Comparison of ENCODE assay signal across 26 cellular contexts in the genomic region with DNA sequence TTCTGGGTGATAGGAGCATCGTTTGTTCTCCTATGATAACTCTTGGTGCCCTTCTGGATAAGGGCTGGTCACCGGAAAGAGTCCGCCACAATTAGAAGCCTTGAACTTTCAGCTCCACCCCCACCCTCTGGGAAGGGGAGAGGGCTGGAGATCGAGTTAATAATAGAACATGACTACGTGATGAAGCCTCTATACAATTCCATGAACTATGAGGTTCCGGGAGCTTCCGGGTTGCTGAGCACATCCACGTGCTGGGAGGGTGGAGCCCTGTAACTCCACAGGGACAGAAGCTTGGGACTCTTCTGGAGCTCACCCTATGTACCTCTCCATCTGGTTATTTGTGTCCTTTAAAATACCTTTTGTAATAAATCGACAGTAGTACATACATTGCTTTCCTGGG. TPM values are rescaled to one million over a fixed set of nuclear protein-coding genes. Genes with fewer than 3 reads are reported as not detected.
DNase-seq lines count a peak whose midpoint lies in the region; ATAC-seq and TF ChIP-seq lines count a peak whose summit lies in the region.
"Had no signal": no experiment of that assay in that cellular context is flagged by ENCODE, and none has a peak within 500 bp of the region (broad histone marks: within the 10 kb centered on the region; RNA-seq: fewer than 3 reads in every experiment).

No MANE protein-coding gene starts in this region.

- H3K4me1 ChIP-seq in cardiac muscle cell (ENCODE audit: low read depth) (peaks cover 77% of the 10 kb centered on the region), right lobe of liver (no peaks in the 10 kb centered on the region), skeletal muscle tissue (ENCODE audit: control insufficient read depth in 3 of 3, insufficient read depth in 3 of 3, low read length in 3 of 3) (peaks cover 0 to 8% (median 6%) of the 10 kb centered on the region in 3 donors), GM23248 (ENCODE audit: insufficient read depth) (peaks cover 11% of the 10 kb centered on the region; the same call in 1 of the 2 replicates)
- H3K4me1 ChIP-seq: lower lobe of right lung, sigmoid colon, SJCRH30, testis had no signal

- H3K27me3 ChIP-seq in cardiac muscle cell (no peaks in the 10 kb centered on the region), right lobe of liver (no peaks in the 10 kb centered on the region), skeletal muscle tissue (ENCODE audit: control insufficient read depth in 3 of 3, insufficient read depth in 3 of 3, low read length in 3 of 3) (no peaks in the 10 kb centered on the region), H7 (ENCODE audit: control insufficient read depth, insufficient read depth, low read length) (no peaks in the 10 kb centered on the region), GM23248 (replicated peaks; ENCODE audit: insufficient read depth) (no peaks in the 10 kb centered on the region)
- H3K27me3 ChIP-seq: MG63, sigmoid colon, SJCRH30, testis had no signal

- no peak for TF ChIP-seq POLR2A in right lobe of liver (IDR thresholded peaks at IDR 0.05)

- no peak overlapping the region for H3K9ac ChIP-seq in skeletal muscle tissue (ENCODE audit: low read depth in 1 of 3, low read length in 3 of 3)
- no peak overlapping the region for H3K9ac ChIP-seq in GM23248

- no peaks in the 10 kb centered on the region for H4K20me1 ChIP-seq in GM23248 (ENCODE audit: insufficient read depth)

- TF ChIP-seq CTCF in cardiac muscle cell (IDR thresholded peaks at IDR 0.05; ENCODE audit: low read depth, low read length), result no peak
- TF ChIP-seq CTCF in right lobe of liver (IDR thresholded peaks at IDR 0.05), result no peak

- in situ Hi-C loops in GM23248 (cut with MboI), result no loop called here

- no peak overlapping the region for H3K4me2 ChIP-seq in GM23248 (ENCODE audit: unreplicated experiment)

- DNase-seq in RPMI7951 (ENCODE audit: low read depth) (peak; percentile 78), cardiac muscle cell (ENCODE audit: low read depth in 1 of 2, low spot score in 1 of 2) (peak; percentile 27 to 92), right lobe of liver (no peak), H7 (no peak), amniotic stem cell (lab: John Stamatoyannopoulos, UW) (no peak), GM23248 (no peak)
- DNase-seq: activated CD8-positive, alpha-beta memory T cell treated with anti-CD3 and anti-CD28 coated beads, Interleukin-2, amount 50 U/mL, for 48 hours; activated effector memory CD4-positive, alpha-beta T cell treated with anti-CD3 and anti-CD28 coated beads, Interleukin-2, amount 50 U/mL, for 16 hours; central memory CD4-positive, alpha-beta T cell; lower lobe of right lung; MG63; naive thymus-derived CD4-positive, alpha-beta T cell; NCI-H146; NCI-H2171; NCI-H82; OCI-M1; sigmoid colon; SJCRH30; T-helper 2 cell; testis had no signal

- H2AFZ ChIP-seq in GM23248, result no peak overlapping the region

- H3K27ac ChIP-seq in cardiac muscle cell (peak overlapping the region; percentile 95), right lobe of liver (peak overlapping the region in 1 of 3 donors; percentile 10), skeletal muscle tissue (ENCODE audit: low read depth, low read length) (peak overlapping the region; percentile 21), GM23248 (no peak overlapping the region)
- H3K27ac ChIP-seq: C4-2B, HL-60, lower lobe of right lung, sigmoid colon, SJCRH30, testis had no signal

- 69% methylated on average over 7 of the region's 9 CpGs for WGBS in right lobe of liver (ENCODE audit: insufficient coverage, low coverage, low lambda C conversion rate, missing lambda C conversion rate)
- 85 to 87% methylated on average over 9 of the region's 9 CpGs for WGBS in GM23248 (ENCODE audit: low coverage in 1 of 2, low lambda C conversion rate in 2 of 2, missing lambda C conversion rate in 2 of 2), 2 experiments

- H3K36me3 ChIP-seq in cardiac muscle cell, result no peaks in the 10 kb centered on the region
- no peaks in the 10 kb centered on the region for H3K36me3 ChIP-seq in right lobe of liver
- no peaks in the 10 kb centered on the region for H3K36me3 ChIP-seq in skeletal muscle tissue (ENCODE audit: control insufficient read depth in 3 of 3, insufficient read depth in 3 of 3, low read length in 3 of 3)
- no peaks in the 10 kb centered on the region for H3K36me3 ChIP-seq in H7 (replicated peaks; ENCODE audit: control insufficient read depth, insufficient read depth, low read length)
- H3K36me3 ChIP-seq in GM23248 (ENCODE audit: low read depth), result no peaks in the 10 kb centered on the region
- H3K36me3 ChIP-seq: lower lobe of right lung, MG63, sigmoid colon, SJCRH30 had no signal

- H3K9me3 ChIP-seq in cardiac muscle cell (ENCODE audit: low read depth), result no peaks in the 10 kb centered on the region
- no peaks in the 10 kb centered on the region for H3K9me3 ChIP-seq in right lobe of liver
- H3K9me3 ChIP-seq in skeletal muscle tissue (ENCODE audit: control insufficient read depth in 3 of 3, low read length in 3 of 3), result no peaks in the 10 kb centered on the region
- H3K9me3 ChIP-seq in GM23248 (ENCODE audit: low read depth), result no peaks in the 10 kb centered on the region
- H3K9me3 ChIP-seq: lower lobe of right lung, MG63, sigmoid colon, SJCRH30, testis had no signal

- ATAC-seq in right lobe of liver, result peak; percentile 62 to 84 (median 76)
- ATAC-seq: esophagus mucosa; lower lobe of right lung; naive thymus-derived CD4-positive, alpha-beta T cell; stimulated activated effector memory CD8-positive, alpha-beta T cell treated with anti-CD3 and anti-CD28 coated beads, Interleukin-12 subunit alpha, Interleukin-12 subunit beta, amount 100 ng/mL, for 72 hours had no signal

- no peaks in the 10 kb centered on the region for H3K79me2 ChIP-seq in GM23248 (ENCODE audit: insufficient read depth)

- H3F3A ChIP-seq in GM23248 (ENCODE audit: insufficient read depth), result peaks cover 9% of the 10 kb centered on the region; the same call in 1 of the 2 replicates

- intact Hi-C loops in right lobe of liver (cut with DNase I), result no loop called here

- H3K4me3 ChIP-seq in cardiac muscle cell (no peak overlapping the region), right lobe of liver (no peak overlapping the region), skeletal muscle tissue (ENCODE audit: low read length in 3 of 3) (peak overlapping the region in 1 of 3 donors; percentile 32), H7 (ENCODE audit: insufficient read depth, low read depth, low read length) (no peak overlapping the region), GM23248 (no peak overlapping the region)
- H3K4me3 ChIP-seq: lower lobe of right lung, MG63, sigmoid colon, SJCRH30, testis had no signal

- no peaks in the 10 kb centered on the region for H3K9me2 ChIP-seq in GM23248 (ENCODE audit: insufficient read depth)

RNA-seq across cellular contexts. Expression of gene ARHGAP42, which starts 40.3 kb away (rescaled TPM):
- total RNA-seq in RPMI7951 (2014; rRNA removed; shearing (Covaris generic)), result 9.4 and 11.4 TPM in 2 replicates
- total RNA-seq in cardiac muscle cell (90.9 and 135 TPM in 2 replicates), right lobe of liver (10 to 100 TPM in 4 of 6 experiments, 1 to 10 TPM in 2; 8.7 to 15.8 (median 13.1) TPM), skeletal muscle tissue (23.5 TPM)
- polyA plus RNA-seq in cardiac muscle cell (64.8 and 91.3 TPM in 2 replicates), GM23248 (2016; fragmentation: Nextera tagmentation; extraction: Ambion mirVana) (0.68 and 0.74 TPM in 2 replicates)
- total RNA-seq in H7 (2014; rRNA removed; shearing (Covaris generic)), result 21.5 and 23.1 TPM in 2 replicates
- 2.3 and 2.7 TPM in 2 replicates for total RNA-seq in GM23248 (2014; rRNA removed; shearing (Covaris generic))
- total RNA-seq: G401 had no signal
- polyA plus RNA-seq: naive thymus-derived CD4-positive, alpha-beta T cell had no signal

Comparison
In these comparisons a context has a peak if more than half of its experiments do, and no peak if none do; other contexts are left out.
1. DNase-seq: peak in RPMI7951 (single experiment) and cardiac muscle cell (2 of 2); none in right lobe of liver (0 of 3), H7 (single experiment), amniotic stem cell (single experiment) and GM23248 (single experiment).